Comparison of ENCODE assay signal across 8 cellular contexts in the genomic region with DNA sequence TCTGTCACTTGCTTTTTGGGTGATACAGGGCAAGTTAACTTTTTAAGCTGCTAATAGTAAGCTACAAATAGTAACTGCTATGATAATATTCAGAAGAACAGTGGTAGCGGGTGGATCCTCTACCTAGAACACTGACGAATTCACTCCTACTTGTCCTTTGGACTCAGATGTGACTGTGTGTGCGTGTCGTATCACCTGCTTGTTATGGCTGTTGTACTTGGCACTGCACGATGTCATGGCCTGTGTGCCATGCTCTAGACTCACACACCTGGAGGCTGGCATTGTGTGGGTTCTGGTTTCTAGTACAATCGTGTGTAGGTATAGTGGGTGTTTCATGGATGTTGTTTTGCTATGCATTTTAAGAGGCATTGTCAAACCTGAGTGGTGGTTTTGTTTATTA.
"Had no signal": no experiment of that assay in that cellular context is flagged by ENCODE, and none has a peak within 500 bp of the region (broad histone marks: within the 10 kb centered on the region; RNA-seq: fewer than 3 reads in every experiment).

No MANE protein-coding gene starts in this region.

- H3K27ac Mint-ChIP-seq: HFFc6, IgD-negative memory B cell had no signal

- FAIRE-seq: HTR-8/SVneo had no signal

- H3K4me3 ChIP-seq: GM23248, HAP-1 had no signal

- H3K4me1 Mint-ChIP-seq: IgD-negative memory B cell had no signal

- H3K36me3 ChIP-seq: HAP-1 had no signal

- H2AFZ ChIP-seq: GM23248 had no signal

- H3K9me3 ChIP-seq: HAP-1 had no signal

- H3K36me3 Mint-ChIP-seq: IgD-negative memory B cell had no signal

- H3K27ac ChIP-seq: GM23248 had no signal

- ATAC-seq: HCT116 had no signal

- H3K4me3 Mint-ChIP-seq: HFFc6, IgD-negative memory B cell had no signal

- H3K9ac ChIP-seq: GM23248 had no signal

- DNase-seq: GM23248, GOT3, H7, HFFc6 had no signal

- H3K4me1 ChIP-seq: HAP-1 had no signal
